Comparison of ENCODE assay signal across 9 cellular contexts in the genomic region with DNA sequence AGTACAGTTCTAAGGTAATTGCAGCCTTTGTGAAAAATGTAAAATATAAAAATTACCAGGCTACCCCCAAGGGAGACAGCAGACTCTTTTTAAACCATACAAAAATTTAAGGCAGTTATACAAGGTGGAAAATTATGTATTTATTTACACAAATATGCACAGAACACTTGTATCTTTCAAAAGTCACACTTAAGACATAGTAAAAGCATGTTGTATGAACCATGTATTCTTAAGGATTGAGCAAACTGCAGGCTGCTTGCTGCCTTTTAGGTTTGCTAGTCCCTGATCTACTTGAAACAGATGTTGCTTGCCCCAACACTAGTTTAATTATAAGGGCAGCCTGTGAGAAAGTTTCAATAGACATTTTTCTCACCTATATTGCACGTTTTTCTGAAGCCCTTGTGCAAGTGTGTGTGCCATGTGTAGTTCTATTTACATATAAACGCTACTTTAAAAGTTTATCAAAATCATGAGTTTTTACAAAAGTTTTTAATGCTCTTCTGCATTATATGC.
DNase-seq lines count a peak whose midpoint lies in the region; ATAC-seq, FAIRE-seq and TF ChIP-seq lines count a peak whose summit lies in the region.
"Had no signal": no experiment of that assay in that cellular context is flagged by ENCODE, and none has a peak within 500 bp of the region (broad histone marks: within the 10 kb centered on the region; RNA-seq: fewer than 3 reads in every experiment).

No MANE protein-coding gene starts in this region.

- intact Hi-C loops in esophagus squamous epithelium (cut with DNase I) (loop anchor here (10.0 kb wide), 1 partner anchor 135 kb away; no protein-coding TSS in a partner anchor), gastrocnemius medialis (cut with DNase I; ENCODE audit: low total_unique reads) (loop anchor here (10.0 kb wide), 2 partner anchors 305 to 405 kb away; a partner anchor contains a TSS)

- no peak for TF ChIP-seq CTCF in esophagus squamous epithelium (IDR thresholded peaks at IDR 0.05)
- TF ChIP-seq CTCF in gastrocnemius medialis (IDR thresholded peaks at IDR 0.05 in 4 of 5, conservative IDR thresholded peaks at IDR 0.05 in 1 of 5), result no peak
- no peak for TF ChIP-seq CTCF in D721Med (IDR thresholded peaks at IDR 0.05; ENCODE audit: insufficient read depth, missing control alignments)

- H3K27ac ChIP-seq in esophagus squamous epithelium (peak overlapping the region in 3 of 4 donors; percentile 95 to 98 (median 96)), gastrocnemius medialis (peak overlapping the region; percentile 91 to 99 (median 98))

- WGBS in esophagus squamous epithelium, 2 donors, result 12 to 13% methylated on average over 2 of the region's 2 CpGs

- DNase-seq in esophagus squamous epithelium (lab: John Stamatoyannopoulos, UW) (no peak), gastrocnemius medialis (no peak), NCI-H1092 treated with DMSO at 0.1 percent for 48 hours (lab: John Stamatoyannopoulos, UW) (no peak), NCI-H2029 treated with DMSO at 0.1 percent for 48 hours (lab: John Stamatoyannopoulos, UW) (no peak), D721Med (ENCODE audit: insufficient read length, low spot score) (no peak)

- H3K36me3 ChIP-seq in esophagus squamous epithelium (peaks cover 0 to 21% (median 0%) of the 10 kb centered on the region in 3 donors), gastrocnemius medialis (peaks cover 0 to 9% of the 10 kb centered on the region in 2 donors)

- H3K4me3 ChIP-seq in esophagus squamous epithelium (peak overlapping the region; percentile 79 to 96 (median 86)), gastrocnemius medialis (peak overlapping the region; percentile 68 to 99 (median 88))

- H3K4me1 ChIP-seq in esophagus squamous epithelium, result peaks cover 0 to 50% (median 14%) of the 10 kb centered on the region in 3 donors
- H3K4me1 ChIP-seq in gastrocnemius medialis, result peaks cover 23 to 26% of the 10 kb centered on the region in 2 donors

- ATAC-seq in gastrocnemius medialis (no peak), GM18873 (IDR thresholded peaks at IDR 0.05; ENCODE audit: low FRiP score, unreplicated experiment) (no peak)

- no peak for FAIRE-seq in D721Med (lab: Jason Lieb, UNC)
- FAIRE-seq: endometrium had no signal

- no peaks in the 10 kb centered on the region for H3K9me3 ChIP-seq in esophagus squamous epithelium
- H3K9me3 ChIP-seq in gastrocnemius medialis, result no peaks in the 10 kb centered on the region

- in situ Hi-C loops in gastrocnemius medialis (cut with MboI; ENCODE audit: low sequenced_read_pairs in 4 of 4), result loop anchor here in 2 of 4 donors (25.0 kb wide), 1 partner anchor 407 kb away; a partner anchor contains a TSS

- H3K27me3 ChIP-seq in esophagus squamous epithelium (no peaks in the 10 kb centered on the region), gastrocnemius medialis (no peaks in the 10 kb centered on the region)

- TF ChIP-seq POLR2A in GM18526 (IDR thresholded peaks at IDR 0.05; ENCODE audit: extremely low read depth, insufficient read length), result peak; percentile 23
- no peak for TF ChIP-seq POLR2A in esophagus squamous epithelium (IDR thresholded peaks at IDR 0.05)
- TF ChIP-seq POLR2A in gastrocnemius medialis (IDR thresholded peaks at IDR 0.05), result no peak

TF ChIP-seq in PFSK-1, 5 proteins besides CTCF, POLR2A, EP300 and RAD21:
- TF ChIP-seq FOXP2 (optimal IDR thresholded peaks at IDR 0.05; ENCODE audit: borderline replicate concordance, extremely low read depth, extremely low read length, insufficient read depth) (no peak), POLR2AphosphoS5 (IDR thresholded peaks at IDR 0.05; ENCODE audit: low read depth, low read length) (peak; percentile 55; the same call in 1 of the 2 replicates)
- TF ChIP-seq, protein P1, sequence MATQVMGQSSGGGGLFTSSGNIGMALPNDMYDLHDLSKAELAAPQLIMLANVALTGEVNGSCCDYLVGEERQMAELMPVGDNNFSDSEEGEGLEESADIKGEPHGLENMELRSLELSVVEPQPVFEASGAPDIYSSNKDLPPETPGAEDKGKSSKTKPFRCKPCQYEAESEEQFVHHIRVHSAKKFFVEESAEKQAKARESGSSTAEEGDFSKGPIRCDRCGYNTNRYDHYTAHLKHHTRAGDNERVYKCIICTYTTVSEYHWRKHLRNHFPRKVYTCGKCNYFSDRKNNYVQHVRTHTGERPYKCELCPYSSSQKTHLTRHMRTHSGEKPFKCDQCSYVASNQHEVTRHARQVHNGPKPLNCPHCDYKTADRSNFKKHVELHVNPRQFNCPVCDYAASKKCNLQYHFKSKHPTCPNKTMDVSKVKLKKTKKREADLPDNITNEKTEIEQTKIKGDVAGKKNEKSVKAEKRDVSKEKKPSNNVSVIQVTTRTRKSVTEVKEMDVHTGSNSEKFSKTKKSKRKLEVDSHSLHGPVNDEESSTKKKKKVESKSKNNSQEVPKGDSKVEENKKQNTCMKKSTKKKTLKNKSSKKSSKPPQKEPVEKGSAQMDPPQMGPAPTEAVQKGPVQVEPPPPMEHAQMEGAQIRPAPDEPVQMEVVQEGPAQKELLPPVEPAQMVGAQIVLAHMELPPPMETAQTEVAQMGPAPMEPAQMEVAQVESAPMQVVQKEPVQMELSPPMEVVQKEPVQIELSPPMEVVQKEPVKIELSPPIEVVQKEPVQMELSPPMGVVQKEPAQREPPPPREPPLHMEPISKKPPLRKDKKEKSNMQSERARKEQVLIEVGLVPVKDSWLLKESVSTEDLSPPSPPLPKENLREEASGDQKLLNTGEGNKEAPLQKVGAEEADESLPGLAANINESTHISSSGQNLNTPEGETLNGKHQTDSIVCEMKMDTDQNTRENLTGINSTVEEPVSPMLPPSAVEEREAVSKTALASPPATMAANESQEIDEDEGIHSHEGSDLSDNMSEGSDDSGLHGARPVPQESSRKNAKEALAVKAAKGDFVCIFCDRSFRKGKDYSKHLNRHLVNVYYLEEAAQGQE (IDR thresholded peaks at IDR 0.05; ENCODE audit: insufficient read depth in 1 of 2, low read depth in 2 of 2, low read length in 2 of 2), result no peak
